Comparison of ENCODE assay signal across 16 cellular contexts in genomic region chr7:80070391-80070790, GRCh38.
DNase-seq lines count a peak whose midpoint lies in the region; ATAC-seq and TF ChIP-seq lines count a peak whose summit lies in the region.
"Had no signal": no experiment of that assay in that cellular context is flagged by ENCODE, and none has a peak within 500 bp of the region (broad histone marks: within the 10 kb centered on the region; RNA-seq: fewer than 3 reads in every experiment).

No MANE protein-coding gene starts in this region.

- no peak overlapping the region for H3K4ac ChIP-seq in IMR-90 (ENCODE audit: low read depth, low read length)

- H4K20me1 ChIP-seq in IMR-90 (ENCODE audit: insufficient read depth, low read length), result no peaks in the 10 kb centered on the region
- H4K20me1 ChIP-seq in fibroblast of lung (ENCODE audit: control insufficient read depth, extremely low read depth, insufficient read depth, low read length), result no peaks in the 10 kb centered on the region
- H4K20me1 ChIP-seq in smooth muscle cell (ENCODE audit: low read depth), result no peaks in the 10 kb centered on the region

- no peaks in the 10 kb centered on the region for H3K79me2 ChIP-seq in fibroblast of lung (ENCODE audit: control insufficient read depth, insufficient read depth, low read length)
- no peaks in the 10 kb centered on the region for H3K79me2 ChIP-seq in smooth muscle cell (ENCODE audit: low read depth)

- TF ChIP-seq CTCF in IMR-90 (conservative IDR thresholded peaks at IDR 0.05; ENCODE audit: low read depth, low read length) (no peak), fibroblast of lung (conservative IDR thresholded peaks at IDR 0.05 in 1 of 2, IDR thresholded peaks at IDR 0.05 in 1 of 2; ENCODE audit: low read depth in 1 of 2, low read length in 2 of 2) (no peak), smooth muscle cell (IDR thresholded peaks at IDR 0.05; ENCODE audit: borderline replicate concordance, insufficient read depth, poor library complexity, severe bottlenecking) (no peak)

- H2AK5ac ChIP-seq in IMR-90 (ENCODE audit: low read depth, low read length), result no peak overlapping the region

- H2BK15ac ChIP-seq in IMR-90 (ENCODE audit: low read depth, low read length), result no peak overlapping the region

- POLR2A ChIA-PET in IMR-90 (lab: Charles Lee; ENCODE audit: unreplicated experiment), result no interaction called here

- H3K27me3 ChIP-seq in IMR-90 (ENCODE audit: control insufficient read depth, insufficient read depth, low read length), result no peaks in the 10 kb centered on the region
- no peaks in the 10 kb centered on the region for H3K27me3 ChIP-seq in fibroblast of lung (ENCODE audit: control insufficient read depth, insufficient read depth, low read length)
- no peaks in the 10 kb centered on the region for H3K27me3 ChIP-seq in smooth muscle cell (ENCODE audit: low read depth)
- H3K27me3 ChIP-seq: BE2C, SJCRH30 had no signal

- no peak for TF ChIP-seq POLR2A in IMR-90 (IDR thresholded peaks at IDR 0.05; ENCODE audit: low read depth, low read length)

- no peaks in the 10 kb centered on the region for H3K36me3 ChIP-seq in IMR-90 (ENCODE audit: control insufficient read depth, insufficient read depth, low read length)
- H3K36me3 ChIP-seq in fibroblast of lung (ENCODE audit: control insufficient read depth, insufficient read depth, low read length), result no peaks in the 10 kb centered on the region
- no peaks in the 10 kb centered on the region for H3K36me3 ChIP-seq in smooth muscle cell (ENCODE audit: low read depth)
- H3K36me3 ChIP-seq: BE2C, SJCRH30 had no signal

- no peak overlapping the region for H4K91ac ChIP-seq in IMR-90 (ENCODE audit: insufficient read depth, low read depth, low read length)

- H3K4me1 ChIP-seq in IMR-90 (ENCODE audit: control insufficient read depth, insufficient read depth, low read length) (peaks cover 5% of the 10 kb centered on the region), fibroblast of lung (ENCODE audit: control insufficient read depth, extremely low read depth, insufficient read depth, low read length) (no peaks in the 10 kb centered on the region), smooth muscle cell (ENCODE audit: low read depth) (no peaks in the 10 kb centered on the region)
- H3K4me1 ChIP-seq: BE2C, SJCRH30 had no signal

- no peaks in the 10 kb centered on the region for H3K9me1 ChIP-seq in IMR-90 (ENCODE audit: insufficient read depth, low read length)

- H3K4me3 ChIP-seq in IMR-90 (ENCODE audit: insufficient read depth, low read depth, low read length) (no peak overlapping the region; the same call in 1 of the 2 replicates), fibroblast of lung (replicated peaks in 1 of 4; ENCODE audit: control extremely low read depth in 1 of 4, insufficient read depth in 1 of 4, low read depth in 3 of 4, low read length in 4 of 4) (no peak overlapping the region), smooth muscle cell (no peak overlapping the region)
- H3K4me3 ChIP-seq: PC-9, SJCRH30 had no signal

- H3K14ac ChIP-seq in IMR-90 (replicated peaks; ENCODE audit: low read depth, low read length), result peak overlapping the region; percentile 16; the same call in 1 of the 2 replicates

- intact Hi-C loops in IMR-90 (cut with micrococcal nuclease), result no loop called here

- no peak overlapping the region for H3K23ac ChIP-seq in IMR-90 (ENCODE audit: low read depth, low read length)

- H3K79me1 ChIP-seq in IMR-90 (ENCODE audit: low read depth in 1 of 2, low read length in 2 of 2), result no peaks in the 10 kb centered on the region

- H2BK5ac ChIP-seq in IMR-90 (ENCODE audit: low read depth, low read length, poor library complexity, severe bottlenecking), result no peak overlapping the region

- in situ Hi-C loops in IMR-90 (cut with MboI; ENCODE audit: low sequenced_read_pairs), result no loop called here

- H3K9me3 Mint-ChIP-seq in activated naive CD4-positive, alpha-beta T cell treated with anti-CD3 and anti-CD28 coated beads, Interleukin-2, amount 50 U/mL, for 72 hours, result peaks cover 14 to 15% of the 10 kb centered on the region in 2 donors

- TF ChIP-seq RAD21 in IMR-90 (IDR thresholded peaks at IDR 0.05; ENCODE audit: low read length), result no peak

- H2BK20ac ChIP-seq in IMR-90 (ENCODE audit: low read depth, low read length), result no peak overlapping the region

- H3K27ac ChIP-seq in IMR-90 (ENCODE audit: insufficient read depth, low read length), result peak overlapping the region; percentile 57; the same call in 1 of the 2 replicates
- H3K27ac ChIP-seq in fibroblast of lung (ENCODE audit: insufficient read depth, low read length), result no peak overlapping the region
- peak overlapping the region; percentile 15 for H3K27ac ChIP-seq in smooth muscle cell (ENCODE audit: low read depth)
- H3K27ac ChIP-seq: PC-9, SJCRH30 had no signal

- dilution Hi-C loops in IMR-90 (cut with HindIII; ENCODE audit: low sequenced_read_pairs, unreplicated experiment), result no loop called here

- peak overlapping the region; percentile 68; the same call in 1 of the 2 replicates for H4K5ac ChIP-seq in IMR-90 (ENCODE audit: low read depth, low read length)

- peak; percentile 71 for ATAC-seq in IMR-90 (ENCODE audit: low read depth)
- peak; percentile 23 for ATAC-seq in left lobe of liver
- ATAC-seq in activated naive CD4-positive, alpha-beta T cell treated with anti-CD3 and anti-CD28 coated beads, Interleukin-2, amount 50 U/mL, for 72 hours, result no peak
- ATAC-seq in HG02610 (IDR thresholded peaks at IDR 0.05; ENCODE audit: unreplicated experiment), result no peak
- ATAC-seq in HG02588 (IDR thresholded peaks at IDR 0.05; ENCODE audit: unreplicated experiment), result no peak

- no peak overlapping the region for H3K9ac ChIP-seq in IMR-90 (ENCODE audit: low read depth, low read length)
- H3K9ac ChIP-seq in fibroblast of lung (ENCODE audit: insufficient read depth, low read length), result no peak overlapping the region
- no peak overlapping the region for H3K9ac ChIP-seq in smooth muscle cell (ENCODE audit: low read depth)

- no CpG with 5 or more reads among the region's 2 CpGs for WGBS in IMR-90 (ENCODE audit: extremely low coverage in 2 of 2, insufficient read length in 1 of 2), 2 experiments
- WGBS in smooth muscle cell (ENCODE audit: low lambda C conversion rate), result 34% methylated on average over 2 of the region's 2 CpGs

- H3K4me2 ChIP-seq in IMR-90 (ENCODE audit: low read depth, low read length) (peak overlapping the region; percentile 92), fibroblast of lung (ENCODE audit: extremely low read depth, insufficient read depth, low read length) (no peak overlapping the region), smooth muscle cell (peak overlapping the region; percentile 55)
- H3K4me2 ChIP-seq: PC-9 had no signal

- peaks cover 7 to 14% of the 10 kb centered on the region in 2 donors for H3K36me3 Mint-ChIP-seq in activated naive CD4-positive, alpha-beta T cell treated with anti-CD3 and anti-CD28 coated beads, Interleukin-2, amount 50 U/mL, for 72 hours

- H3F3A ChIP-seq in smooth muscle cell (ENCODE audit: low read depth), result no peaks in the 10 kb centered on the region

- no TSS peak for BruUV-seq in IMR-90 (replicated peaks; lab: Mats Ljungman, UMichigan)

- H3K56ac ChIP-seq in IMR-90 (ENCODE audit: extremely low read depth, insufficient read depth, low read length), result no peak overlapping the region

- H2AFZ ChIP-seq in IMR-90 (replicated peaks; ENCODE audit: low read length, poor library complexity) (no peak overlapping the region), fibroblast of lung (ENCODE audit: low read length) (no peak overlapping the region), smooth muscle cell (ENCODE audit: low read depth) (peak overlapping the region; percentile 85)
- H2AFZ ChIP-seq: PC-9 had no signal

- peak overlapping the region in 1 of 2 experiments; percentile 52; a peak in 1 of 4 replicates for H4K8ac ChIP-seq in IMR-90 (ENCODE audit: low read depth in 2 of 2, low read length in 2 of 2)

- no peak overlapping the region for H2AK9ac ChIP-seq in IMR-90 (replicated peaks; ENCODE audit: low read depth, low read length, poor library complexity)

- no peak overlapping the region for H3K27ac Mint-ChIP-seq in activated naive CD4-positive, alpha-beta T cell treated with anti-CD3 and anti-CD28 coated beads, Interleukin-2, amount 50 U/mL, for 72 hours
- H3K27ac Mint-ChIP-seq: CD4-positive, alpha-beta T cell; H9 had no signal

- DNase-seq in IMR-90 (peak; percentile 49), fibroblast of lung (ENCODE audit: low read depth in 2 of 2) (peak; percentile 9 to 72), left lobe of liver (ENCODE audit: low spot score) (no peak), smooth muscle cell (lab: John Stamatoyannopoulos, UW; ENCODE audit: unreplicated experiment) (no peak)
- DNase-seq in activated naive CD4-positive, alpha-beta T cell treated with anti-CD3 and anti-CD28 coated beads, Interleukin-2, amount 50 U/mL, for 72 hours (ENCODE audit: low spot score in 2 of 2), result no peak
- DNase-seq: BE2C; Calu3; CD4-positive, alpha-beta T cell; H9; MV-4-11; NCI-H1417; NCI-H187 treated with DMSO at 0.1 percent for 48 hours; PC-9; SJCRH30 had no signal

- peak overlapping the region; percentile 49; the same call in 1 of the 2 replicates for H2BK120ac ChIP-seq in IMR-90 (ENCODE audit: low read depth, low read length)

- CTCF ChIA-PET in IMR-90 (lab: Yijun Ruan, JAX), result no interaction called here

- peaks cover 6% of the 10 kb centered on the region for H3K9me3 ChIP-seq in IMR-90 (ENCODE audit: control insufficient read depth, insufficient read depth, low read length)
- no peaks in the 10 kb centered on the region for H3K9me3 ChIP-seq in fibroblast of lung (ENCODE audit: control insufficient read depth, insufficient read depth, low read depth, low read length)
- peaks cover 5% of the 10 kb centered on the region for H3K9me3 ChIP-seq in smooth muscle cell (replicated peaks; ENCODE audit: low read depth)
- H3K9me3 ChIP-seq: BE2C, SJCRH30 had no signal

- H3K18ac ChIP-seq in IMR-90 (ENCODE audit: low read depth, low read length), result peak overlapping the region; percentile 60; the same call in 1 of the 2 replicates

TF ChIP-seq in IMR-90, 13 proteins besides CTCF, POLR2A, EP300 and RAD21:
- TF ChIP-seq CHD1 (IDR thresholded peaks at IDR 0.05; ENCODE audit: low read depth, low read length) (no peak), CEBPB (IDR thresholded peaks at IDR 0.05; ENCODE audit: low read depth, low read length) (peak; percentile 43)

Comparison
In these comparisons a context has a peak if more than half of its experiments do, and no peak if none do; other contexts are left out.
1. ATAC-seq: peak in IMR-90 (single experiment) and left lobe of liver (single experiment); none in activated naive CD4-positive, alpha-beta T cell treated with anti-CD3 and anti-CD28 coated beads, Interleukin-2, amount 50 U/mL, for 72 hours (0 of 2), HG02610 (single experiment) and HG02588 (single experiment).
2. DNase-seq: peak in IMR-90 (single experiment) and fibroblast of lung (2 of 2); none in left lobe of liver (single experiment), smooth muscle cell (single experiment) and activated naive CD4-positive, alpha-beta T cell treated with anti-CD3 and anti-CD28 coated beads, Interleukin-2, amount 50 U/mL, for 72 hours (0 of 2).